ENCODE assay signal across 1 cellular context in the genomic region with DNA sequence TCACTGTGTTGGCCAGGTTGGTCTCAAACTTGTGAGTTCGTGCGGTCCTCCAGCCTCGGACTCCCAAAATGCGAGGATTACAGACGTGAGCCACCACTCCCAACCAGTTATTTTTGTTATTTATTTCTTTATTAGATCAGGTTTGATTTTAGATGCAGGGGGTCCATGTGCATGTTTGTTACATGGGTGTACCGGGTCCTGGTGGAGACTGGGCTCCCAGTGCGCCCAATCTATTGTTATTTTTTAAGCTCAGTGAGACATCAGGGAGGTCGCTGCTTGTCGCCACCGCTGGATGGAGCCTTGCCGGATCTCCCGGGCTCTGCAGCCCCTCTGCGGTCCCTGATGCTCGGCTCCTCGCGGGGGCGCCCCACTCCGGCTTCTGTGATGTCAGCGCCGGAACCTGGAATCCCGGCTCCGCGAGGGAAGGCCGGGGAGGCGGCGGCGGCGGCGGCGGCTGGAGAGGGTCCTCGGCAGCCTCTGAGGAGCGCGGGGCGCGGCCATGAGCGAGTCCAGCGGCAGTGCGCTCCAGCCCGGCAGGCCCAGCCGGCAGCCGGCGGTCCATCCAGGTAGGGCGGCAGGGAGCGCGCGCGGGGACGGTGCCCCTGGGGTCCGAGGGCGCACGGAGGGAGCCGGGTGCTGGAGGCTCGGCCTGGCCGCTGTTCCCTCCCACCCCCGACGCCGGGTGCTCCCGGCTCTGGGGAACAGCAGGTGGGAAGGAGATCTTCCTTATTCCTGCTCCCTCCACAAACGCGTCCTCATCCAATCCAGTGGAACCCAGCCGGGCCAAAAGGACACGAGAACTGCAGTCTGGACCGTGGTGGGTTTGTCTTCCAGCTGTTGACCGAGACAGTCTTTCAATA.
TF ChIP-seq lines count a peak whose summit lies in the region.

TMC7 (plus strand) TSS at position 370 of the 860 bp plus-strand sequence; CDS start at position 500, 130 bp downstream.

TF ChIP-seq in HepG2, 621 proteins besides CTCF, POLR2A, EP300 and RAD21 (continued from another document):
- no peak for TF ChIP-seq ZNF552 (CRISPR knock-in tag; IDR thresholded peaks at IDR 0.05; ENCODE audit: borderline replicate concordance)
- peak; percentile 76 for TF ChIP-seq ZNF431 (CRISPR knock-in tag; IDR thresholded peaks at IDR 0.05; ENCODE audit: borderline replicate concordance, low read depth)
- peak; percentile 97 for TF ChIP-seq ZNF563 (CRISPR knock-in tag; IDR thresholded peaks at IDR 0.05)
TF ChIP-seq in HepG2: peak in this region for 351.
